In genomic region chr10:114754445-114755320, GRCh38 we compare ENCODE assay signal across 1 cellular context.
TF ChIP-seq lines count a peak whose summit lies in the region.

No MANE protein-coding gene starts in this region.

TF ChIP-seq in HEK293, 187 proteins besides CTCF, POLR2A, EP300 and RAD21 (continued from another document and continues in another):
- no peak for TF ChIP-seq ZBTB11 (tag by site-specific recombination; conservative IDR thresholded peaks at IDR 0.05; ENCODE audit: low read depth)
- peak; percentile 86 for TF ChIP-seq ZNF561 (tag by site-specific recombination; IDR thresholded peaks at IDR 0.05; ENCODE audit: borderline replicate concordance)
- TF ChIP-seq ZBTB10 (tag by site-specific recombination; IDR thresholded peaks at IDR 0.05), result no peak
- TF ChIP-seq ZFP37 (tag by site-specific recombination; IDR thresholded peaks at IDR 0.05), result no peak
- peak; percentile 72 for TF ChIP-seq WT1 (tag by site-specific recombination; IDR thresholded peaks at IDR 0.05)
- peak; percentile 35 for TF ChIP-seq ZBTB8A (tag by site-specific recombination; IDR thresholded peaks at IDR 0.05)
- TF ChIP-seq ZNF530 (tag by site-specific recombination; IDR thresholded peaks at IDR 0.05; ENCODE audit: low read depth), result no peak
- peak; percentile 69; the same call in 1 of the 2 replicates for TF ChIP-seq ZNF501 (tag by site-specific recombination; IDR thresholded peaks at IDR 0.05)
- TF ChIP-seq ZNF830 (tag by site-specific recombination; IDR thresholded peaks at IDR 0.05; ENCODE audit: low read depth), result no peak
- no peak for TF ChIP-seq PATZ1 (tag by site-specific recombination; IDR thresholded peaks at IDR 0.05)
- no peak for TF ChIP-seq ZNF449 (tag by site-specific recombination; IDR thresholded peaks at IDR 0.05)
- peak; percentile 94 for TF ChIP-seq PRDM6 (tag by site-specific recombination; IDR thresholded peaks at IDR 0.05)
- TF ChIP-seq ZBTB7A (tag by site-specific recombination; IDR thresholded peaks at IDR 0.05; ENCODE audit: low read depth), result no peak
- no peak for TF ChIP-seq ZNF747 (tag by site-specific recombination; IDR thresholded peaks at IDR 0.05)
- no peak for TF ChIP-seq ZNF311 (tag by site-specific recombination; IDR thresholded peaks at IDR 0.05; ENCODE audit: borderline replicate concordance)
- TF ChIP-seq SETDB1 (IDR thresholded peaks at IDR 0.05; ENCODE audit: insufficient read length, low read length), result no peak
- no peak for TF ChIP-seq ZBTB21 (tag by site-specific recombination; IDR thresholded peaks at IDR 0.05)
- TF ChIP-seq ZNF223 (tag by site-specific recombination; IDR thresholded peaks at IDR 0.05), result no peak
- TF ChIP-seq TRIM28 (IDR thresholded peaks at IDR 0.05; ENCODE audit: borderline replicate concordance, low read length), result peak; percentile 82; the same call in 1 of the 2 replicates
- no peak for TF ChIP-seq ZBTB49 (tag by site-specific recombination; IDR thresholded peaks at IDR 0.05; ENCODE audit: low read depth)
- peak; percentile 54; the same call in 1 of the 2 replicates for TF ChIP-seq GLI2 (tag by site-specific recombination; IDR thresholded peaks at IDR 0.05; ENCODE audit: borderline replicate concordance, low read depth)
- no peak for TF ChIP-seq BCL11B (tag by site-specific recombination; IDR thresholded peaks at IDR 0.05; ENCODE audit: low read depth)
- TF ChIP-seq ZNF529 (tag by site-specific recombination; IDR thresholded peaks at IDR 0.05; ENCODE audit: insufficient replicate concordance), result no peak
- TF ChIP-seq ZNF510 (tag by site-specific recombination; IDR thresholded peaks at IDR 0.05; ENCODE audit: insufficient replicate concordance), result no peak
- TF ChIP-seq ZNF580 (tag by site-specific recombination; IDR thresholded peaks at IDR 0.05), result peak; percentile 68
- no peak for TF ChIP-seq GLIS2 (tag by site-specific recombination; IDR thresholded peaks at IDR 0.05)
- TF ChIP-seq KLF16 (tag by site-specific recombination; IDR thresholded peaks at IDR 0.05), result no peak
- TF ChIP-seq ZBTB44 (tag by site-specific recombination; IDR thresholded peaks at IDR 0.05), result 0 out of 2 replicates have a peak, but pooled peaks have one; percentile 10
- TF ChIP-seq ZNF184 (tag by site-specific recombination; IDR thresholded peaks at IDR 0.05), result 0 out of 2 replicates have a peak, but pooled peaks have one; percentile 52
- peak; percentile 83 for TF ChIP-seq ZNF366 (tag by site-specific recombination; conservative IDR thresholded peaks at IDR 0.05)
- TF ChIP-seq ZSCAN16 (tag by site-specific recombination; IDR thresholded peaks at IDR 0.05), result no peak
- peak; percentile 70 for TF ChIP-seq SCRT2 (tag by site-specific recombination; IDR thresholded peaks at IDR 0.05)
- no peak for TF ChIP-seq ZBTB48 (tag by site-specific recombination; IDR thresholded peaks at IDR 0.05)
- TF ChIP-seq ZXDB (tag by site-specific recombination; IDR thresholded peaks at IDR 0.05), result peak; percentile 96
- TF ChIP-seq ZIC2 (tag by site-specific recombination; IDR thresholded peaks at IDR 0.05), result peak; percentile 70
- TF ChIP-seq ZNF426 (tag by site-specific recombination; IDR thresholded peaks at IDR 0.05), result no peak
- no peak for TF ChIP-seq ZNF121 (tag by site-specific recombination; IDR thresholded peaks at IDR 0.05)
- TF ChIP-seq ZSCAN4 (tag by site-specific recombination; IDR thresholded peaks at IDR 0.05), result no peak
- no peak for TF ChIP-seq ZSCAN18 (tag by site-specific recombination; IDR thresholded peaks at IDR 0.05)
- TF ChIP-seq ZNF214 (tag by site-specific recombination; IDR thresholded peaks at IDR 0.05; ENCODE audit: borderline replicate concordance), result no peak
